ENCODE assay signal across 8 cellular contexts in the genomic region with DNA sequence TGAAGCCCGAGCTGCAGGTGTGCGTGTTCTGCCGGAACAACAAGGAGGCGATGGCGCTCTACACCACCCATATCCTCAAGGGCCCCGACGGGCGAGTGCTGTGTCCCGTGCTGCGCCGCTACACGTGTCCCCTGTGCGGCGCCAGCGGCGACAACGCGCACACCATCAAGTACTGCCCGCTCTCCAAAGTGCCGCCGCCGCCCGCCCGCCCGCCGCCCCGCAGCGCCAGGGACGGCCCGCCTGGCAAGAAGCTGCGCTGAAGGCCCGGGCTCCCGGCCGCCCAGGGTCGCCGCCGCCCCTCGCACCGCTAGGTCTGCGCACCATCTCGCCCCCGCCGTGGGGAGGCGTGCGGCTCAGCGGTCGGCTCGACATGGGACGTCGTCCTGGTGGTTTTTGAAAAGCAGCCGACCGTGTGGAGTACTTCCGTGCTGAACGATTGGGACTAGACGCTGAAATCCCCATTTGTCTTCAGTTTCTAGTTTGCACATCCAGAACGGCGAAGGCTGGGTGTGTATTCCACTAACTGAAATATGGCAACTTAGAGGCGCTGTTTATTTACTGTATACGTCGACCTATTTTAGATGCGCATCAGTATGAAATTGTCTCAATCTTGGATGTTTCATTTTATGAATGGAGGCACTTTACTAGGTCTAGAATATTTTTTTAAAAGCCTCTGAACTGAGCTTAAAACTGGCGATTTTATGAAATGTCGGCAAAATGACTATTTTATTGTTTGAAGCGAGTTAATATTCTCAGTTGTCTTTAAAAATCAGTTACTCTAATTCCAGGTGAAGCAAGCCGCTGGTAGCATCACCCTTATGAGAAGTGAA. TPM values are rescaled to one million over a fixed set of nuclear protein-coding genes. Genes with fewer than 3 reads are reported as not detected.
DNase-seq lines count a peak whose midpoint lies in the region; ATAC-seq, FAIRE-seq and TF ChIP-seq lines count a peak whose summit lies in the region.

No MANE protein-coding gene starts in this region.

- H3K79me1 ChIP-seq in H1 (ENCODE audit: low read depth, low read length), result no peaks in the 10 kb centered on the region; the same call in 1 of the 2 replicates

- H4K8ac ChIP-seq in H1 (ENCODE audit: extremely low read depth, insufficient read depth, low read length), result no peak overlapping the region

- H3K4me3 Mint-ChIP-seq in activated CD4-positive, alpha-beta T cell treated with anti-CD3 and anti-CD28 coated beads, Interleukin-2, amount 10 ng/mL, durations not matched to agents 24 days and 14 days, result peak overlapping the region; percentile 49

- H2BK20ac ChIP-seq in H1 (ENCODE audit: low read length), result no peak overlapping the region

- peaks cover 28% of the 10 kb centered on the region for H3K36me3 Mint-ChIP-seq in activated CD4-positive, alpha-beta T cell treated with anti-CD3 and anti-CD28 coated beads, Interleukin-2, amount 10 ng/mL, durations not matched to agents 24 days and 14 days (ENCODE audit: low read depth)

- no peak overlapping the region for H3K23ac ChIP-seq in H1 (ENCODE audit: insufficient read length)

- H3K14ac ChIP-seq in H1 (ENCODE audit: insufficient read length), result no peak overlapping the region

- H3K4me1 ChIP-seq in H1 (replicated peaks in 1 of 4; ENCODE audit: control insufficient read depth in 3 of 4, insufficient read depth in 4 of 4, low read length in 3 of 4), result peaks cover 0 to 3% (median 1%) of the 10 kb centered on the region in 4 experiments; a peak in 4 of 7 replicates
- H3K4me1 ChIP-seq in suprapubic skin, result peaks cover 22% of the 10 kb centered on the region

- TF ChIP-seq POLR2A in H1 (IDR thresholded peaks at IDR 0.05; ENCODE audit: control extremely low read depth in 1 of 2, low read depth in 2 of 2, low read length in 2 of 2) (no peak; a peak in 1 of 3 replicates), suprapubic skin (IDR thresholded peaks at IDR 0.05) (no peak)

- no peak overlapping the region for H3K56ac ChIP-seq in H1 (replicated peaks; ENCODE audit: insufficient read length, low read depth, low read length)

- H2AK5ac ChIP-seq in H1 (ENCODE audit: low read depth, low read length), result no peak overlapping the region

- H3K27ac ChIP-seq in H1 (ENCODE audit: low read depth, low read length) (no peak overlapping the region), suprapubic skin (no peak overlapping the region)

- H3K27ac Mint-ChIP-seq in activated CD4-positive, alpha-beta T cell treated with anti-CD3 and anti-CD28 coated beads, Interleukin-2, amount 10 ng/mL, durations not matched to agents 24 days and 14 days, result peak overlapping the region; percentile 45

- H3K79me2 ChIP-seq in H1 (ENCODE audit: control insufficient read depth in 1 of 2, insufficient read depth in 2 of 2, low read length in 2 of 2), result no peaks in the 10 kb centered on the region

- peaks cover 13% of the 10 kb centered on the region for H3K27me3 Mint-ChIP-seq in activated CD4-positive, alpha-beta T cell treated with anti-CD3 and anti-CD28 coated beads, Interleukin-2, amount 10 ng/mL, durations not matched to agents 24 days and 14 days

- H3K4me1 Mint-ChIP-seq in activated CD4-positive, alpha-beta T cell treated with anti-CD3 and anti-CD28 coated beads, Interleukin-2, amount 10 ng/mL, durations not matched to agents 24 days and 14 days, result peaks cover 22% of the 10 kb centered on the region

- H3K9ac ChIP-seq in H1 (replicated peaks in 1 of 4; ENCODE audit: extremely low read depth in 1 of 4, low read depth in 3 of 4, low read length in 3 of 4), result peak overlapping the region in 1 of 4 experiments; percentile 55; a peak in 1 of 7 replicates

- H3K9me3 Mint-ChIP-seq in activated CD4-positive, alpha-beta T cell treated with anti-CD3 and anti-CD28 coated beads, Interleukin-2, amount 10 ng/mL, durations not matched to agents 24 days and 14 days, result no peaks in the 10 kb centered on the region

- H3K36me3 ChIP-seq in H1 (ENCODE audit: control insufficient read depth in 2 of 4, insufficient read depth in 4 of 4, low read length in 3 of 4), result peaks cover 3 to 22% (median 11%) of the 10 kb centered on the region in 4 experiments; a peak in 6 of 8 replicates
- H3K36me3 ChIP-seq in suprapubic skin, result peaks cover 23% of the 10 kb centered on the region

- 11% methylated on average over 42 of the region's 65 CpGs; no CpG with 5 or more reads in 1 of the 2 experiments for WGBS in H1 (ENCODE audit: extremely low coverage in 1 of 2, insufficient coverage in 1 of 2, insufficient read length in 1 of 2, insufficient replicate concordance in 2 of 2, low coverage in 1 of 2, low lambda C conversion rate in 2 of 2, missing lambda C conversion rate in 1 of 2), 2 experiments
- 31% methylated on average over 10 of the region's 65 CpGs for WGBS in suprapubic skin

- H3K27me3 ChIP-seq in H1 (replicated peaks in 1 of 4; ENCODE audit: control insufficient read depth in 3 of 4, extremely low read depth in 1 of 4, insufficient read depth in 3 of 4, low read length in 3 of 4), result no peaks in the 10 kb centered on the region
- no peaks in the 10 kb centered on the region for H3K27me3 ChIP-seq in suprapubic skin

- H3K4me3 ChIP-seq in AG04449 (ENCODE audit: low read depth, low read length) (peak overlapping the region; percentile 57), H1 (ENCODE audit: extremely low read depth in 1 of 4, insufficient read depth in 2 of 4, low read depth in 3 of 4, low read length in 4 of 4) (peak overlapping the region; percentile 39 to 62 (median 50)), suprapubic skin (peak overlapping the region; percentile 71)

- no peak overlapping the region for H2BK120ac ChIP-seq in H1 (replicated peaks; ENCODE audit: low read depth, low read length)

- CTCF ChIA-PET in AG04449 (lab: Yijun Ruan, JAX) (interaction anchor here (1.1 kb wide), 1 partner anchor 461 kb away, joined by 3 read pairs; no protein-coding TSS in a partner anchor), H1 (lab: Charles Lee; ENCODE audit: partially characterized antibody) (interaction anchor here (0.6 kb wide), 1 partner anchor 194 kb away, joined by 3 read pairs; no protein-coding TSS in a partner anchor)

- TF ChIP-seq RAD21 in H1 (IDR thresholded peaks at IDR 0.05 in 1 of 2, conservative IDR thresholded peaks at IDR 0.05 in 1 of 2; ENCODE audit: low read depth in 2 of 2, low read length in 2 of 2), result no peak; a peak in 1 of 4 replicates

- H2BK15ac ChIP-seq in H1 (ENCODE audit: low read length), result no peak overlapping the region

- no peak for TF ChIP-seq EP300 in H1 (IDR thresholded peaks at IDR 0.05; ENCODE audit: borderline replicate concordance in 1 of 2, low read depth in 2 of 2, low read length in 2 of 2)
- TF ChIP-seq EP300 in suprapubic skin (IDR thresholded peaks at IDR 0.05), result no peak

- peak overlapping the region; percentile 68 to 75 for H3K4me2 ChIP-seq in H1 (ENCODE audit: insufficient read depth in 1 of 2, low read depth in 2 of 2, low read length in 2 of 2)

- intact Hi-C loops in activated CD4-positive, alpha-beta T cell treated with anti-CD3 and anti-CD28 coated beads, Interleukin-2, amount 10 ng/mL, durations not matched to agents 24 days and 14 days (cut with micrococcal nuclease), result loop anchor here (2.0 to 5.0 kb wide), 2 partner anchors 50 to 622 kb away; a partner anchor contains a TSS

- no peak overlapping the region for H3K4ac ChIP-seq in H1 (replicated peaks; ENCODE audit: insufficient read length, low read depth, low read length)

- no peak overlapping the region for H4K5ac ChIP-seq in H1 (ENCODE audit: insufficient read length, low read depth, low read length)

- peaks cover 9% of the 10 kb centered on the region for H3K23me2 ChIP-seq in H1 (ENCODE audit: low read depth, low read length)

- ATAC-seq in GM18499 (IDR thresholded peaks at IDR 0.05; ENCODE audit: insufficient read depth, unreplicated experiment) (peak; percentile 40), HG02870 (IDR thresholded peaks at IDR 0.05; ENCODE audit: unreplicated experiment) (peak; percentile 60)

- TF ChIP-seq CTCF in AG04449 (IDR thresholded peaks at IDR 0.05; ENCODE audit: insufficient read depth, low read length, missing control alignments), result no peak
- no peak for TF ChIP-seq CTCF in H1 (IDR thresholded peaks at IDR 0.05; ENCODE audit: control extremely low read depth in 1 of 3, insufficient read depth in 1 of 3, low read depth in 1 of 3, low read length in 3 of 3)
- no peak for TF ChIP-seq CTCF in suprapubic skin (IDR thresholded peaks at IDR 0.05)

- no peak overlapping the region for H4K91ac ChIP-seq in H1 (replicated peaks; ENCODE audit: insufficient read length, low read length)

- no peak overlapping the region for H2BK12ac ChIP-seq in H1 (ENCODE audit: low read depth, low read length)

- DNase-seq in AG04449 (ENCODE audit: low read depth, low spot score), result no peak
- peak; percentile 64 for DNase-seq in NCI-H2227 (lab: John Stamatoyannopoulos, UW; ENCODE audit: unreplicated experiment)
- peak; percentile 86 for DNase-seq in activated CD4-positive, alpha-beta T cell treated with anti-CD3 and anti-CD28 coated beads, Interleukin-2, amount 10 ng/mL, durations not matched to agents 24 days and 14 days
- peak in 1 of 2 experiments; percentile 79 for DNase-seq in H1 (ENCODE audit: low read depth in 1 of 2, low spot score in 2 of 2)
- DNase-seq in myocyte (ENCODE audit: low read depth), result peak; percentile 40
- DNase-seq in suprapubic skin (ENCODE audit: low spot score in 2 of 2), result no peak

- no peak overlapping the region for H2AFZ ChIP-seq in H1 (ENCODE audit: low read length)

- FAIRE-seq in H1 (lab: Jason Lieb, UNC), result no peak

- H3K18ac ChIP-seq in H1 (ENCODE audit: extremely low read depth, low read length), result 0 out of 2 replicates have a peak overlapping the region, but pooled peaks have one; percentile 22

- H4K20me1 ChIP-seq in H1 (replicated peaks in 1 of 2; ENCODE audit: control insufficient read depth in 1 of 2, insufficient read depth in 2 of 2, low read length in 2 of 2), result peaks cover 7 to 13% of the 10 kb centered on the region in 2 experiments

- no peaks in the 10 kb centered on the region for H3K9me3 ChIP-seq in H1 (ENCODE audit: insufficient read depth in 2 of 2, low read depth in 1 of 2, low read length in 1 of 2)
- no peaks in the 10 kb centered on the region for H3K9me3 ChIP-seq in suprapubic skin

- POLR2A ChIA-PET in AG04449 (lab: Yijun Ruan, JAX) (interaction anchor here (0.7 kb wide), 1 partner anchor 276 kb away, joined by 3 read pairs; a partner anchor contains a TSS), H1 (lab: Charles Lee; ENCODE audit: partially characterized antibody) (interaction anchor here (0.6 to 4.7 kb wide), 19 partner anchors 8 to 295 kb away, joined by 3 to 30 read pairs (median 5); a partner anchor contains a TSS)

- H2BK5ac ChIP-seq in H1 (ENCODE audit: low read depth, low read length), result no peak overlapping the region

RNA-seq across cellular contexts. Expression of a gene that starts 1.1 kb away (rescaled TPM):
- 0.44 and 0.59 TPM in 2 replicates for total RNA-seq in activated CD4-positive, alpha-beta T cell treated with anti-CD3 and anti-CD28 coated beads, Interleukin-2, amount 10 ng/mL, durations not matched to agents 24 days and 14 days
- total RNA-seq in H1 (2021; fragmentation: NEBNext Ultra II Directional; extraction: Animal tissue kit (Norgen Biotek cat#: 25700)), result 3.1 and 5.4 TPM in 2 replicates
- 2.3 and 3.9 TPM in 2 replicates for polyA plus RNA-seq in H1 (2011; rRNA removed)
- 3.4 TPM for polyA plus RNA-seq in H1 (2011; cell fraction: cytosol; rRNA removed)
- polyA plus RNA-seq in H1 (2011; cell fraction: nucleus; rRNA removed), result 1.9 TPM
- 2.9 to 4.0 TPM (median 3.3 TPM) in 4 replicates for polyA plus RNA-seq in H1 (2012, experiment 1 of 2)
- polyA plus RNA-seq in H1 (2012, experiment 2 of 2), result 4.6 TPM
- polyA plus RNA-seq in H1 (2013, experiment 1 of 2), result 3.8 TPM
- 3.8 TPM for polyA plus RNA-seq in H1 (2013, experiment 2 of 2)
- 1.6 and 2.0 TPM in 2 replicates for polyA minus RNA-seq in H1 (2011; rRNA and poly(A)+ RNA removed)
- polyA minus RNA-seq in H1 (2011; cell fraction: cytosol; rRNA and poly(A)+ RNA removed), result 5.0 TPM
- 5.7 TPM for polyA minus RNA-seq in H1 (2011; cell fraction: nucleus; rRNA and poly(A)+ RNA removed)
- total RNA-seq in myocyte (3.2 and 5.1 TPM in 2 replicates), suprapubic skin (1 to 10 TPM; 2.3 to 2.9 (median 2.7) TPM)
- 2.1 TPM for polyA plus RNA-seq in myocyte (2012)

RNA-seq across cellular contexts. Expression of a gene that starts 50.0 kb away (rescaled TPM):
- 179 and 183 TPM in 2 replicates for total RNA-seq in activated CD4-positive, alpha-beta T cell treated with anti-CD3 and anti-CD28 coated beads, Interleukin-2, amount 10 ng/mL, durations not matched to agents 24 days and 14 days
- total RNA-seq in H1 (2021; fragmentation: NEBNext Ultra II Directional; extraction: Animal tissue kit (Norgen Biotek cat#: 25700)), result 209 and 210 TPM in 2 replicates
- 26.8 and 33.5 TPM in 2 replicates for polyA plus RNA-seq in H1 (2011; rRNA removed)
- 50.5 TPM for polyA plus RNA-seq in H1 (2011; cell fraction: cytosol; rRNA removed)
- polyA plus RNA-seq in H1 (2011; cell fraction: nucleus; rRNA removed), result 46.8 TPM
- polyA plus RNA-seq in H1 (2012, experiment 1 of 2), result 164 to 230 TPM (median 189 TPM) in 4 replicates
- 9.9 TPM for polyA plus RNA-seq in H1 (2012, experiment 2 of 2)
- polyA plus RNA-seq in H1 (2013, experiment 1 of 2), result 159 TPM
- polyA plus RNA-seq in H1 (2013, experiment 2 of 2), result 182 TPM
- polyA minus RNA-seq in H1 (2011; rRNA and poly(A)+ RNA removed), result 82.5 and 124 TPM in 2 replicates
- polyA minus RNA-seq in H1 (2011; cell fraction: cytosol; rRNA and poly(A)+ RNA removed), result 103 TPM
- 125 TPM for polyA minus RNA-seq in H1 (2011; cell fraction: nucleus; rRNA and poly(A)+ RNA removed)
- 147 and 169 TPM in 2 replicates for total RNA-seq in myocyte
- polyA plus RNA-seq in myocyte (2012), result 76.5 TPM
- 100 to 1,000 TPM; 116 to 148 (median 123) TPM for total RNA-seq in suprapubic skin

Comparison
In these comparisons a context has a peak if more than half of its experiments do, and no peak if none do; other contexts are left out.
1. DNase-seq: peak in NCI-H2227 (single experiment), activated CD4-positive, alpha-beta T cell treated with anti-CD3 and anti-CD28 coated beads, Interleukin-2, amount 10 ng/mL, durations not matched to agents 24 days and 14 days (single experiment) and myocyte (single experiment); none in AG04449 (single experiment) and suprapubic skin (0 of 2).
2. Peak in every context shown above with its lines, with median percentiles within 50 percentile points of each other: H3K4me3 ChIP-seq.